ENCODE assay signal across 8 cellular contexts in the genomic region with DNA sequence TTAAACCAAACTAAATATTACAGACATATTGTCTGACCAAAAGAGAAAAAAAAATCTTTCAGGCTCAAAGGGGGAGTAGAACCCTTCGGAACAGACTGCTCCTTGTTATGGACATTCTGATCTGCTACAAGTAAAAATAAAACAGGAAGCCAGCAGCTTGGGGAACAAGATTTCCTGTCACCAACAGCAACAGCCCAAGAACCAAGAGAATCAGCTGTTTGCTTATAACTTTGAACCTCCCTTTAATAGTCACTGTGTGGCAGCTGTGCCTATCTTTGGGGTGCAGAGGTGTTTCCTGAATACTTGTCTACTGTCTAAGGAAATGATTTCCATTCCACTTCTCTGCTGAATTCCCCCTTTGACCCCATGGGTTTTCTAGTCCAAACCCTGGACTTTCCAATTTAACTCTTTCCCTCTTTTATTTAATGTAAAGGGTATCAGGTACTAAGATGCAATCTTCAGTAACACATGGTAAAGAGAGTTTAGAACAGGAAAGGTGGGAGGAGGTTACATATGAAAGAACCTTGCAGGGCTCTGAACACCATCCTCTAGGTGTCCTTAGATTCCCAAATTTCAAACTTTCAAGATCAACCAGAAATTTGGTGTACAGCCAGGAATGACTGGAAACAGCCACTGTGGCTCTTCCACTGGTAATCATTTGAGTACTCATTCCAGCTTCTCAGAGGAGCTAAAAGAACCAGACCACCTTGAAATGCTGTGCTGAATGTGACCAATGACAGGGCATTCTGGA. TPM values are rescaled to one million over a fixed set of nuclear protein-coding genes. Genes with fewer than 3 reads are reported as not detected.
DNase-seq lines count a peak whose midpoint lies in the region; ATAC-seq and TF ChIP-seq lines count a peak whose summit lies in the region.

No MANE protein-coding gene starts in this region.

- peak overlapping the region; percentile 49 to 97 (median 90) for H3K27ac ChIP-seq in dorsolateral prefrontal cortex

- no peaks in the 10 kb centered on the region for H3K9me3 Mint-ChIP-seq in natural killer cell treated with Interleukin-12 subunit alpha and Interleukin-12 subunit beta and Interleukin-15 and Interleukin-18, amount 100 ng/mL, for 72 hours

- H3K4me1 Mint-ChIP-seq in natural killer cell treated with Interleukin-12 subunit alpha and Interleukin-12 subunit beta and Interleukin-15 and Interleukin-18, amount 100 ng/mL, for 72 hours (ENCODE audit: low read depth in 2 of 2) = peaks cover 40 to 44% of the 10 kb centered on the region in 2 donors

- H3K36me3 Mint-ChIP-seq in natural killer cell treated with Interleukin-12 subunit alpha and Interleukin-12 subunit beta and Interleukin-15 and Interleukin-18, amount 100 ng/mL, for 72 hours = peaks cover 4% of the 10 kb centered on the region

- H3K4me3 Mint-ChIP-seq in natural killer cell treated with Interleukin-12 subunit alpha and Interleukin-12 subunit beta and Interleukin-15 and Interleukin-18, amount 100 ng/mL, for 72 hours = peak overlapping the region; percentile 49

- H3K27ac Mint-ChIP-seq in natural killer cell treated with Interleukin-12 subunit alpha and Interleukin-12 subunit beta and Interleukin-15 and Interleukin-18, amount 100 ng/mL, for 72 hours = peak overlapping the region; percentile 72 to 90

- peak in 6 of 56 donors; percentile 4 to 25 (median 12) for TF ChIP-seq CTCF in dorsolateral prefrontal cortex (IDR thresholded peaks at IDR 0.05 in 54 of 56, conservative IDR thresholded peaks at IDR 0.05 in 2 of 56; ENCODE audit: low read depth in 1 of 56, partially characterized antibody in 56 of 56)

- no peaks in the 10 kb centered on the region for H3K27me3 ChIP-seq in dorsolateral prefrontal cortex

- ATAC-seq in natural killer cell treated with Interleukin-12 subunit alpha and Interleukin-12 subunit beta and Interleukin-15 and Interleukin-18, amount 100 ng/mL, for 72 hours = peak in 1 of 2 donors; percentile 49
- ATAC-seq in GM21576 (IDR thresholded peaks at IDR 0.05; ENCODE audit: unreplicated experiment) (no peak), GM18520 (IDR thresholded peaks at IDR 0.05; ENCODE audit: unreplicated experiment) (no peak), HG03571 (IDR thresholded peaks at IDR 0.05; ENCODE audit: unreplicated experiment) (no peak)

- H3K27me3 Mint-ChIP-seq in natural killer cell treated with Interleukin-12 subunit alpha and Interleukin-12 subunit beta and Interleukin-15 and Interleukin-18, amount 100 ng/mL, for 72 hours = no peaks in the 10 kb centered on the region

- intact Hi-C loops in dorsolateral prefrontal cortex (cut with DNase I) = no loop called here

- H3K4me3 ChIP-seq in dorsolateral prefrontal cortex = peak overlapping the region in 26 of 59 donors; percentile 1 to 38 (median 12)

- peak; percentile 77 for DNase-seq in COLO829 (ENCODE audit: low spot score)
- DNase-seq in OCI-M1 (lab: John Stamatoyannopoulos, UW) = peak; percentile 25
- peak in 1 of 10 donors; percentile 64 for DNase-seq in dorsolateral prefrontal cortex
- DNase-seq in natural killer cell treated with Interleukin-12 subunit alpha and Interleukin-12 subunit beta and Interleukin-15 and Interleukin-18, amount 100 ng/mL, for 72 hours (ENCODE audit: low spot score) = no peak
- no peak for DNase-seq in amniotic stem cell (lab: John Stamatoyannopoulos, UW)

RNA-seq across cellular contexts. Expression of a gene that starts 38.7 kb away (rescaled TPM):
- total RNA-seq in dorsolateral prefrontal cortex = 10 to 100 TPM in 1 of 120 experiments, 1 to 10 TPM in 106, under 1 TPM in 13; 0.29 to 10.1 (median 2.2) TPM
- total RNA-seq in natural killer cell treated with Interleukin-12 subunit alpha and Interleukin-12 subunit beta and Interleukin-15 and Interleukin-18, amount 100 ng/mL, for 72 hours = 1 to 10 TPM in 1 of 2 donors, under 1 TPM in 1; 0.64 to 1.1 TPM

RNA-seq across cellular contexts. Expression of a gene that starts 47.9 kb away (rescaled TPM):
- total RNA-seq in dorsolateral prefrontal cortex = 1 to 10 TPM in 5 of 120 experiments, under 1 TPM in 30, not detected in 85; 0.24 to 1.6 (median 0.59) TPM
- total RNA-seq in natural killer cell treated with Interleukin-12 subunit alpha and Interleukin-12 subunit beta and Interleukin-15 and Interleukin-18, amount 100 ng/mL, for 72 hours = not detected

RNA-seq across cellular contexts. Expression of a gene that starts 56.5 kb away (rescaled TPM):
- 1 to 10 TPM in 17 of 120 experiments, under 1 TPM in 38, not detected in 65; 0.38 to 2.3 (median 0.74) TPM for total RNA-seq in dorsolateral prefrontal cortex
- not detected for total RNA-seq in natural killer cell treated with Interleukin-12 subunit alpha and Interleukin-12 subunit beta and Interleukin-15 and Interleukin-18, amount 100 ng/mL, for 72 hours

RNA-seq across cellular contexts. Expression of a gene that starts 58.9 kb away (rescaled TPM):
- 100 to 1,000 TPM in 6 of 120 experiments, 10 to 100 TPM in 114; 36.2 to 128 (median 63.6) TPM for total RNA-seq in dorsolateral prefrontal cortex
- total RNA-seq in natural killer cell treated with Interleukin-12 subunit alpha and Interleukin-12 subunit beta and Interleukin-15 and Interleukin-18, amount 100 ng/mL, for 72 hours = 100 to 1,000 TPM in 1 of 2 donors, 10 to 100 TPM in 1; 97.7 to 110 TPM

Comparison
In these comparisons a context has a peak if more than half of its experiments do, and no peak if none do; other contexts are left out.
1. DNase-seq: peak in COLO829 (single experiment) and OCI-M1 (single experiment); none in natural killer cell treated with Interleukin-12 subunit alpha and Interleukin-12 subunit beta and Interleukin-15 and Interleukin-18, amount 100 ng/mL, for 72 hours (single experiment) and amniotic stem cell (single experiment).